In genomic region chr4:1512738-1513660, GRCh38 we compare ENCODE assay signal across 8 cellular contexts.
A peak's percentile ranks its signal among the peaks of the same experiment; 100 is the strongest.
DNase-seq lines count a peak whose midpoint lies in the region; ATAC-seq and TF ChIP-seq lines count a peak whose summit lies in the region.

No MANE protein-coding gene starts in this region.

- H3K27ac Mint-ChIP-seq in T-helper 2 cell treated with Interferon-gamma antibody and Interleukin-4, amounts not matched to agents 5 μg/mL and 100 μg/mL, for 36 hours: no peak overlapping the region

- H3K4me3 ChIP-seq in GM12875 (ENCODE audit: low read depth, low read length) (no peak overlapping the region), astrocyte of the spinal cord (ENCODE audit: low read depth, low read length) (no peak overlapping the region)

- 0 out of 2 replicates have a peak, but pooled peaks have one; percentile 19 for TF ChIP-seq CTCF in GM12875 (IDR thresholded peaks at IDR 0.05; ENCODE audit: borderline replicate concordance, insufficient read depth, low read depth, low read length)
- peak; percentile 34 for TF ChIP-seq CTCF in astrocyte of the spinal cord (IDR thresholded peaks at IDR 0.05; ENCODE audit: low read depth, low read length)

- H3K36me3 Mint-ChIP-seq in T-helper 2 cell treated with Interferon-gamma antibody and Interleukin-4, amounts not matched to agents 5 μg/mL and 100 μg/mL, for 36 hours (ENCODE audit: low read depth): no peaks in the 10 kb centered on the region

- intact Hi-C loops in left colon (cut with DNase I, micrococcal nuclease): no loop called here

- H3K4me3 Mint-ChIP-seq in T-helper 2 cell treated with Interferon-gamma antibody and Interleukin-4, amounts not matched to agents 5 μg/mL and 100 μg/mL, for 36 hours: no peak overlapping the region

- ATAC-seq in left colon: peak; percentile 90
- ATAC-seq in GM21526 (IDR thresholded peaks at IDR 0.05; ENCODE audit: low FRiP score, unreplicated experiment): no peak
- ATAC-seq in GM19463 (IDR thresholded peaks at IDR 0.05; ENCODE audit: unreplicated experiment): no peak
- ATAC-seq in GM18517 (IDR thresholded peaks at IDR 0.05; ENCODE audit: unreplicated experiment): no peak

- no peaks in the 10 kb centered on the region for H3K9me3 Mint-ChIP-seq in T-helper 2 cell treated with Interferon-gamma antibody and Interleukin-4, amounts not matched to agents 5 μg/mL and 100 μg/mL, for 36 hours

- in situ Hi-C loops in astrocyte of the spinal cord (cut with HindIII; ENCODE audit: low sequenced_read_pairs): no loop called here

- H3K4me1 Mint-ChIP-seq in T-helper 2 cell treated with Interferon-gamma antibody and Interleukin-4, amounts not matched to agents 5 μg/mL and 100 μg/mL, for 36 hours (ENCODE audit: low read depth): no peaks in the 10 kb centered on the region

- peak; percentile 32 for DNase-seq in T-helper 2 cell treated with Interferon-gamma antibody and Interleukin-4, amounts not matched to agents 5 μg/mL and 100 μg/mL, for 36 hours (ENCODE audit: low spot score)
- DNase-seq in astrocyte of the spinal cord (ENCODE audit: low read depth, low spot score): no peak
- peak in 1 of 2 donors; percentile 49 for DNase-seq in left colon
- peak in 2 of 3 donors; percentile 7 to 47 for DNase-seq in stimulated activated CD4-positive, alpha-beta T cell treated with anti-CD3 and anti-CD28 coated beads, TNF-alpha, amount 100 ng/mL, for 1 hour (ENCODE audit: low read depth in 3 of 3, low spot score in 1 of 3)

- no peaks in the 10 kb centered on the region for H3K27me3 Mint-ChIP-seq in T-helper 2 cell treated with Interferon-gamma antibody and Interleukin-4, amounts not matched to agents 5 μg/mL and 100 μg/mL, for 36 hours (ENCODE audit: low read depth)
